ENCODE assay signal across 19 cellular contexts in the genomic region with DNA sequence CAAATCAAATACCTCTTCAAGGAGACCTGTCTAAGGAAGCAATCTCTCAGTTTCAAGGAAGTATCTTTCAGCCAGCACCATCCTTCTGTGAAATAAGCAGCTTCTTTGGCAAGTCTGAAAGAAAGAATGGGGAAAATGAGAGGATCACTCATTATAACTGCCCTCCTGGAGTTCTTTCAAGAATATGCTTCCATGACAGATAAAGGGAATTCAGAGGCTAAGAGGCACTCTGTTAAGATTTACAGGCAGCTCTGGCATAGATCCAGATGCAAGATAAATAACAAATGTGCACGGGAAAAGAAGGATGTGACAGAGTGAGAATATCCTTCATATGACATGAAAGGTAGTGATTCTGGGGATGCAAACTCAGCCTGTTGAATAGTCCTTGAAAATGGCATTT.
DNase-seq lines count a peak whose midpoint lies in the region; TF ChIP-seq lines count a peak whose summit lies in the region.
"Had no signal": no experiment of that assay in that cellular context is flagged by ENCODE, and none has a peak within 500 bp of the region (broad histone marks: within the 10 kb centered on the region; RNA-seq: fewer than 3 reads in every experiment).

No MANE protein-coding gene starts in this region.

- H3K9ac ChIP-seq in SK-N-MC (ENCODE audit: insufficient read length) = no peak overlapping the region

- BruUV-seq in A673 (replicated peaks; lab: Mats Ljungman, UMichigan) = no TSS peak
- no TSS peak for BruUV-seq in MCF 10A (replicated peaks; lab: Mats Ljungman, UMichigan)

- H3K9me3 Mint-ChIP-seq in mesothelial cell of epicardium = peaks cover 5% of the 10 kb centered on the region
- H3K9me3 Mint-ChIP-seq in MCF 10A (ENCODE audit: unreplicated experiment) = no peaks in the 10 kb centered on the region
- H3K9me3 Mint-ChIP-seq in glutamatergic neuron (ENCODE audit: unreplicated experiment) = peaks cover 2% of the 10 kb centered on the region

- no peak overlapping the region for H3K4me3 ChIP-seq in A673 (ENCODE audit: low read depth, low read length, poor library complexity, severe bottlenecking)
- peak overlapping the region; percentile 1; the same call in 1 of the 2 replicates for H3K4me3 ChIP-seq in SK-N-MC
- no peak overlapping the region for H3K4me3 ChIP-seq in Peyer's patch
- H3K4me3 ChIP-seq: SJSA1 had no signal

- TF ChIP-seq CTCF in A673 (conservative IDR thresholded peaks at IDR 0.05; ENCODE audit: low read depth, low read length) (no peak), mesothelial cell of epicardium (IDR thresholded peaks at IDR 0.05; ENCODE audit: unreplicated experiment) (no peak), MCF 10A (IDR thresholded peaks at IDR 0.05; ENCODE audit: unreplicated experiment) (no peak), glutamatergic neuron (IDR thresholded peaks at IDR 0.05; ENCODE audit: partially characterized antibody, unreplicated experiment) (no peak), Peyer's patch (IDR thresholded peaks at IDR 0.05) (no peak)

- peak; percentile 51 for DNase-seq in A673 (ENCODE audit: low spot score)
- DNase-seq in NCI-H1694 treated with DMSO at 0.1 percent for 48 hours (lab: John Stamatoyannopoulos, UW) = peak; percentile 37
- DNase-seq in SK-N-MC (ENCODE audit: low read depth, low spot score) = no peak
- DNase-seq in mesothelial cell of epicardium (ENCODE audit: low spot score in 2 of 2, unreplicated experiment in 2 of 2) = no peak
- no peak for DNase-seq in MCF 10A (ENCODE audit: unreplicated experiment)
- no peak for DNase-seq in glutamatergic neuron
- no peak for DNase-seq in NCI-H2171 treated with DMSO at 0.1 percent for 48 hours (lab: John Stamatoyannopoulos, UW)
- no peak for DNase-seq in Peyer's patch
- DNase-seq: 8988T; CD8-positive, alpha-beta memory T cell; GDM1; NCI-H1436; NCI-H2029; NCI-H510A; OCI-M1; T-helper 17 cell had no signal

- no peaks in the 10 kb centered on the region for H3K36me3 ChIP-seq in A673 (ENCODE audit: insufficient read depth, low read length, poor library complexity, severe bottlenecking)
- no peaks in the 10 kb centered on the region for H3K36me3 ChIP-seq in SK-N-MC (ENCODE audit: insufficient read depth, low read length)
- H3K36me3 ChIP-seq in Peyer's patch = no peaks in the 10 kb centered on the region
- H3K36me3 ChIP-seq: SJSA1 had no signal

- intact Hi-C loops in A673 (cut with micrococcal nuclease; ENCODE audit: unreplicated experiment) (no loop called here), MCF 10A (cut with micrococcal nuclease) (no loop called here)

- no peak for TF ChIP-seq POLR2A in Peyer's patch (IDR thresholded peaks at IDR 0.05)

- no peaks in the 10 kb centered on the region for H3K9me3 ChIP-seq in A673 (ENCODE audit: low read depth, low read length, poor library complexity, severe bottlenecking)
- no peaks in the 10 kb centered on the region for H3K9me3 ChIP-seq in SK-N-MC (ENCODE audit: low read depth, low read length)
- H3K9me3 ChIP-seq in Peyer's patch = no peaks in the 10 kb centered on the region

- no peak overlapping the region for H3K4me3 Mint-ChIP-seq in mesothelial cell of epicardium
- H3K4me3 Mint-ChIP-seq in MCF 10A (ENCODE audit: unreplicated experiment) = no peak overlapping the region
- H3K4me3 Mint-ChIP-seq in glutamatergic neuron (ENCODE audit: unreplicated experiment) = no peak overlapping the region
- H3K4me3 Mint-ChIP-seq: CD8-positive, alpha-beta memory T cell; IgD-negative memory B cell; T-helper 17 cell had no signal

- CTCF ChIA-PET in A673 (lab: Charles Lee) = no interaction called here
- CTCF ChIA-PET in MCF 10A (lab: Yijun Ruan, JAX) = interaction anchor here (0.6 to 1.5 kb wide), 2 partner anchors 9 to 22 kb away, joined by 5 to 7 read pairs; no protein-coding TSS in a partner anchor

- H3K27ac Mint-ChIP-seq in mesothelial cell of epicardium = peak overlapping the region; percentile 0
- no peak overlapping the region for H3K27ac Mint-ChIP-seq in MCF 10A (ENCODE audit: low read depth, unreplicated experiment)
- no peak overlapping the region for H3K27ac Mint-ChIP-seq in glutamatergic neuron (ENCODE audit: unreplicated experiment)
- H3K27ac Mint-ChIP-seq: CD8-positive, alpha-beta memory T cell; IgD-negative memory B cell; T-helper 17 cell had no signal

- H3K36me3 Mint-ChIP-seq in mesothelial cell of epicardium (no peaks in the 10 kb centered on the region), MCF 10A (ENCODE audit: insufficient read depth, unreplicated experiment) (no peaks in the 10 kb centered on the region), glutamatergic neuron (ENCODE audit: unreplicated experiment) (no peaks in the 10 kb centered on the region)
- H3K36me3 Mint-ChIP-seq: CD8-positive, alpha-beta memory T cell; IgD-negative memory B cell had no signal

- POLR2A ChIA-PET in A673 (lab: Charles Lee; ENCODE audit: low non-redundant PET) (no interaction called here), MCF 10A (lab: Yijun Ruan, JAX) (no interaction called here)

- no peaks in the 10 kb centered on the region for H3K27me3 ChIP-seq in A673 (replicated peaks; ENCODE audit: insufficient read depth, low read depth, low read length, poor library complexity)
- H3K27me3 ChIP-seq in Peyer's patch = no peaks in the 10 kb centered on the region
- H3K27me3 ChIP-seq: SJSA1 had no signal

- H3K27ac ChIP-seq in A673 (ENCODE audit: low read depth, low read length, poor library complexity, severe bottlenecking) = no peak overlapping the region
- no peak overlapping the region for H3K27ac ChIP-seq in SK-N-MC
- no peak overlapping the region for H3K27ac ChIP-seq in Peyer's patch
- H3K27ac ChIP-seq: C4-2B, SJSA1 had no signal

- no peaks in the 10 kb centered on the region for H3K27me3 Mint-ChIP-seq in mesothelial cell of epicardium (ENCODE audit: low read depth)
- peaks cover 17% of the 10 kb centered on the region for H3K27me3 Mint-ChIP-seq in MCF 10A (ENCODE audit: insufficient read depth, unreplicated experiment)
- no peaks in the 10 kb centered on the region for H3K27me3 Mint-ChIP-seq in glutamatergic neuron (ENCODE audit: unreplicated experiment)
- H3K27me3 Mint-ChIP-seq: CD8-positive, alpha-beta memory T cell; IgD-negative memory B cell; T-helper 17 cell had no signal

- H3K4me1 Mint-ChIP-seq in mesothelial cell of epicardium = peaks cover 22% of the 10 kb centered on the region
- H3K4me1 Mint-ChIP-seq in MCF 10A (ENCODE audit: insufficient read depth, unreplicated experiment) = no peaks in the 10 kb centered on the region
- H3K4me1 Mint-ChIP-seq in glutamatergic neuron (ENCODE audit: low read depth, unreplicated experiment) = no peaks in the 10 kb centered on the region
- H3K4me1 Mint-ChIP-seq: CD8-positive, alpha-beta memory T cell; IgD-negative memory B cell; T-helper 17 cell had no signal

- H3K4me1 ChIP-seq in A673 (ENCODE audit: insufficient read depth, low read length, poor library complexity, severe bottlenecking) (peaks cover 5% of the 10 kb centered on the region), Peyer's patch (no peaks in the 10 kb centered on the region)
- H3K4me1 ChIP-seq: SJSA1 had no signal

Comparison
In these comparisons a context has a peak if more than half of its experiments do, and no peak if none do; other contexts are left out.
1. DNase-seq: peak in A673 (single experiment) and NCI-H1694 treated with DMSO at 0.1 percent for 48 hours (single experiment); none in SK-N-MC (single experiment), mesothelial cell of epicardium (0 of 2), MCF 10A (single experiment), glutamatergic neuron (single experiment), NCI-H2171 treated with DMSO at 0.1 percent for 48 hours (single experiment) and Peyer's patch (0 of 3).